8 cellular contexts compared by ENCODE assay signal in genomic region chr11:135075740-135076139, GRCh38.
DNase-seq lines count a peak whose midpoint lies in the region; ATAC-seq, FAIRE-seq and TF ChIP-seq lines count a peak whose summit lies in the region.

No MANE protein-coding gene starts in this region.

- no peak overlapping the region for H2AFZ ChIP-seq in KMS-11 (ENCODE audit: low read depth)

- H4K20me1 ChIP-seq in KMS-11 (ENCODE audit: insufficient read depth), result no peaks in the 10 kb centered on the region

- H3K36me3 ChIP-seq in KMS-11 (ENCODE audit: insufficient read depth), result no peaks in the 10 kb centered on the region

- no peaks in the 10 kb centered on the region for H3K4me1 ChIP-seq in KMS-11 (ENCODE audit: low read depth, poor library complexity, severe bottlenecking)

- intact Hi-C loops in head of caudate nucleus (cut with DNase I), result no loop called here

- no peak for ATAC-seq in HG02763 (IDR thresholded peaks at IDR 0.05; ENCODE audit: unreplicated experiment)

- no peak overlapping the region for H3K27ac ChIP-seq in KMS-11

- no peak for FAIRE-seq in GM19239 (lab: Jason Lieb, UNC)

- peak; percentile 24 for DNase-seq in AG10803 (ENCODE audit: low read depth)
- DNase-seq in activated T-cell treated with anti-CD3 and anti-CD28 coated beads, Interleukin-2, amount 50 U/mL, for 48 hours, result peak; percentile 84 to 88
- peak in 24 of 42 donors; percentile 8 to 54 (median 36) for DNase-seq in head of caudate nucleus
- peak; percentile 63 to 73 for DNase-seq in stimulated activated CD4-positive, alpha-beta T cell treated with anti-CD3 and anti-CD28 coated beads, Interleukin-15, amount 100 ng/mL, for 48 hours (ENCODE audit: low read depth in 2 of 2)
- no peak for DNase-seq in ureter (ENCODE audit: low spot score)
- DNase-seq in GM19239 (ENCODE audit: insufficient read length, low spot score), result no peak

- H3K79me2 ChIP-seq in KMS-11 (ENCODE audit: insufficient read depth, low read depth), result no peaks in the 10 kb centered on the region

- TF ChIP-seq CTCF in AG10803 (conservative IDR thresholded peaks at IDR 0.05; ENCODE audit: low read length), result no peak; the same call in 1 of the 2 replicates
- peak; percentile 81 for TF ChIP-seq CTCF in KMS-11 (conservative IDR thresholded peaks at IDR 0.05; ENCODE audit: low read depth, low read length)

- H3K27me3 ChIP-seq in KMS-11 (ENCODE audit: insufficient read depth, low read depth), result no peaks in the 10 kb centered on the region

- H3K4me3 ChIP-seq in AG10803 (ENCODE audit: low read length) (no peak overlapping the region), KMS-11 (IDR thresholded peaks at IDR 0.05; ENCODE audit: insufficient read depth, low read depth, low read length) (no peak overlapping the region)

- no peak overlapping the region for H3K4me2 ChIP-seq in KMS-11

- no peak overlapping the region for H3K9ac ChIP-seq in KMS-11

Comparison
In these comparisons a context has a peak if more than half of its experiments do, and no peak if none do; other contexts are left out.
1. DNase-seq: peak in AG10803 (single experiment), activated T-cell treated with anti-CD3 and anti-CD28 coated beads, Interleukin-2, amount 50 U/mL, for 48 hours (2 of 2), head of caudate nucleus (24 of 42) and stimulated activated CD4-positive, alpha-beta T cell treated with anti-CD3 and anti-CD28 coated beads, Interleukin-15, amount 100 ng/mL, for 48 hours (2 of 2); none in ureter (single experiment) and GM19239 (single experiment).